In the genomic region with DNA sequence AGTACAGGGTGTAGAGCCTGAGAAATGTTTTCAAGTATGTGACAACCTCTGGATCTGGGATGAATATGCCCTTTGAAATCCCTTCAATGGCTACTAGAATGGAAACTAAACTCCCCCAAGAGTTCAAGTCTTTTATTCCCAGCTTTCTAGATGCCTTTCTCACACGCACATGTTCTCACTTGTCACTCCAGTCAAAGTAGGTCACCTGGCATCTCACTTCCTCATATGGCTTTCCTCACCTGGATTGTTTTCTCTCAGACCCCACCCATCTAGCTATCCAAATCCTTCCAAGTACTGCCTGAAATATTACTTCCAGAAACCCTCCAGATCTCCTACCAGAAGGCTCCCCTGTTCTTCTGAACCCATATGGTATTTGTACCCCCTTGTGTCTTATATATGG, we compare ENCODE assay signal across 26 cellular contexts.
"Had no signal": no experiment of that assay in that cellular context is flagged by ENCODE, and none has a peak within 500 bp of the region (broad histone marks: within the 10 kb centered on the region; RNA-seq: fewer than 3 reads in every experiment).

No MANE protein-coding gene starts in this region.

- H3K36me3 Mint-ChIP-seq: activated CD4-positive, alpha-beta memory T cell treated with anti-CD3 and anti-CD28 coated beads for 36 hours; mesothelial cell of epicardium; naive thymus-derived CD4-positive, alpha-beta T cell had no signal

- H3K27ac ChIP-seq: brain microvascular endothelial cell, gastrocnemius medialis, pancreas, psoas muscle, right atrium auricular region, thyroid gland, upper lobe of right lung had no signal

- H3K27ac Mint-ChIP-seq: activated CD4-positive, alpha-beta memory T cell treated with anti-CD3 and anti-CD28 coated beads for 36 hours; activated CD4-positive, alpha-beta T cell treated with anti-CD3 and anti-CD28 coated beads, Interleukin-2, amount 10 ng/mL, durations not matched to agents 24 days and 14 days; activated T-helper 17 cell treated with anti-CD3 and anti-CD28 coated beads, Interleukin-2, amount 50 U/mL, for 72 hours; endodermal cell; naive thymus-derived CD4-positive, alpha-beta T cell; stimulated activated naive B cell treated with anti-CD40 and anti-IgM and Interleukin-4, amounts not matched to agents 10 μg/mL and 1 μg/mL and 100 μg/mL, for 72 hours had no signal

- H3K4me1 ChIP-seq: gastrocnemius medialis, pancreas, psoas muscle, right atrium auricular region, stomach, thyroid gland, upper lobe of right lung had no signal

- H3K4me3 Mint-ChIP-seq: activated CD4-positive, alpha-beta memory T cell treated with anti-CD3 and anti-CD28 coated beads for 36 hours; activated CD4-positive, alpha-beta T cell treated with anti-CD3 and anti-CD28 coated beads, Interleukin-2, amount 10 ng/mL, durations not matched to agents 24 days and 14 days; activated T-cell treated with anti-CD3 and anti-CD28 coated beads, Interleukin-2, amount 50 U/mL, for 4 hours; activated T-helper 17 cell treated with anti-CD3 and anti-CD28 coated beads, Interleukin-2, amount 50 U/mL, for 72 hours; endodermal cell; mesothelial cell of epicardium; naive thymus-derived CD4-positive, alpha-beta T cell; stimulated activated naive B cell treated with anti-CD40 and anti-IgM and Interleukin-4, amounts not matched to agents 10 μg/mL and 1 μg/mL and 100 μg/mL, for 72 hours had no signal

- H3K4me1 Mint-ChIP-seq: activated CD4-positive, alpha-beta T cell treated with anti-CD3 and anti-CD28 coated beads, Interleukin-2, amount 10 ng/mL, durations not matched to agents 24 days and 14 days; activated T-helper 17 cell treated with anti-CD3 and anti-CD28 coated beads, Interleukin-2, amount 50 U/mL, for 72 hours; naive thymus-derived CD4-positive, alpha-beta T cell had no signal

- H3K27me3 Mint-ChIP-seq: activated CD4-positive, alpha-beta memory T cell treated with anti-CD3 and anti-CD28 coated beads for 36 hours; activated CD4-positive, alpha-beta T cell treated with anti-CD3 and anti-CD28 coated beads, Interleukin-2, amount 10 ng/mL, durations not matched to agents 24 days and 14 days; activated T-helper 17 cell treated with anti-CD3 and anti-CD28 coated beads, Interleukin-2, amount 50 U/mL, for 72 hours had no signal

- ATAC-seq: activated T-cell treated with anti-CD3 and anti-CD28 coated beads, Interleukin-2, amount 50 U/mL, for 4 hours; activated T-helper 17 cell treated with anti-CD3 and anti-CD28 coated beads, Interleukin-2, amount 50 U/mL, for 72 hours; gastrocnemius medialis; naive thymus-derived CD4-positive, alpha-beta T cell; pancreas; psoas muscle; stimulated activated naive B cell treated with anti-CD40 and anti-IgM and Interleukin-4, amounts not matched to agents 10 μg/mL and 1 μg/mL and 100 μg/mL, for 72 hours; upper lobe of right lung had no signal

- H3K27me3 ChIP-seq: brain microvascular endothelial cell, gastrocnemius medialis, pancreas, right atrium auricular region, stomach, thyroid gland, upper lobe of right lung had no signal

- H3K9me3 Mint-ChIP-seq: activated CD4-positive, alpha-beta memory T cell treated with anti-CD3 and anti-CD28 coated beads for 36 hours; activated CD4-positive, alpha-beta T cell treated with anti-CD3 and anti-CD28 coated beads, Interleukin-2, amount 10 ng/mL, durations not matched to agents 24 days and 14 days; activated T-cell treated with anti-CD3 and anti-CD28 coated beads, Interleukin-2, amount 50 U/mL, for 4 hours; endodermal cell; mesothelial cell of epicardium; stimulated activated naive B cell treated with anti-CD40 and anti-IgM and Interleukin-4, amounts not matched to agents 10 μg/mL and 1 μg/mL and 100 μg/mL, for 72 hours had no signal

- DNase-seq: activated CD4-positive, alpha-beta memory T cell treated with anti-CD3 and anti-CD28 coated beads for 36 hours; activated CD4-positive, alpha-beta T cell treated with anti-CD3 and anti-CD28 coated beads, Interleukin-2, amount 10 ng/mL, durations not matched to agents 24 days and 14 days; activated CD4-positive, CD25-positive, alpha-beta regulatory T cell treated with anti-CD3 and anti-CD28 coated beads, Interleukin-2, amount 50 U/mL, for 72 hours; activated gamma-delta T cell treated with Interleukin-2 at 50 U/mL for 16 hours; activated naive CD4-positive, alpha-beta T cell treated with anti-CD3 and anti-CD28 coated beads, Interleukin-2, amount 50 U/mL, for 16 hours; activated T-cell treated with anti-CD3 and anti-CD28 coated beads, Interleukin-2, amount 50 U/mL, for 4 hours; amniotic stem cell; brain microvascular endothelial cell; central memory CD4-positive, alpha-beta T cell; endodermal cell; gastrocnemius medialis; glutamatergic neuron; left ventricle myocardium superior; naive thymus-derived CD4-positive, alpha-beta T cell; pancreas; psoas muscle; stimulated activated CD4-positive, alpha-beta T cell treated with anti-CD3 and anti-CD28 coated beads, Interleukin-15, amount 100 ng/mL, for 24 hours; stimulated activated CD4-positive, alpha-beta T cell treated with anti-CD3 and anti-CD28 coated beads, Interleukin-2, amount 100 ng/mL, for 24 hours; stimulated activated naive B cell treated with anti-CD40 and anti-IgM and Interleukin-4, amounts not matched to agents 10 μg/mL and 1 μg/mL and 100 μg/mL, for 72 hours; stomach; T-helper 2 cell; thyroid gland; upper lobe of right lung had no signal
